In the genomic region with DNA sequence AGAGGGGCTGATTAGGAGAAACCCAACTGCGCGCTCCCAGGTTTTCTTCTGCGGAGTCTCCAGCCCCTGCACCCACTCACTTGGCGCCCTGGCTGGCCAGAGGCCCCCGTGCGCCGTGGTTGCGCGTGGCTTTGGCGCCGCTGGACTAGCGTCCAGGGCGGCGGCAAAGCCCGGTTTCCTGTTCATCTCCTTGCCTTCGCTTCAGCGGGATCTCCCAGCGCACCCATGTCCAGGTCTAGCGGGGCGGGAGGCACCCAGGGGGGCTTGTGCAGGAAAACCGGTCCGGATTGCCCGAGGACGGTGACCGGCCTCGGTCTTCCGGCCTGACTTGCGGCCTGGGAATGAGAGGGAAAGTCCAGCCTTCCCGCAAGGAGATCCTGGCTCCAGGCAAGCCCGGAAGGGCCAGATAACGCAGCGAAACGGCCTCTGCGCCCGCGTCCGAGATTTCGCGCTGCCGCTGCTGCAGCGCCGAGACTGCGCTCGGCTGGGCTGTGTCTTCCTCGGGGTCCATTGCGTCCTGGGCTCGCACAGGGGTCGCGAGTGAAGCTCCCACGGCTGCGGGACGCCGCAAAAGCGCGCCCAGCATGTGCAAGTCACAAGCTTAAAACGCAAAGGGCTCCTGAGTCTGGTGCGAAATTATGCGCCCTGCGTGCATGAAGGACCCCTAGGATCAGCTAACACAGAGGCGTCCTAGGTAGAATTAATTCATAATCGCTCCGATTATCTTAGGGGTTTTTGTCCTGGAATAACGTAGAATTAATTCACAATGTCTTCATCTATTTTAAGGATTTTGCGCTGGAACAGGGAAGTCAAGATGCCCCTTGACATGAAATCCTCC, we compare ENCODE assay signal across 13 cellular contexts. TPM values are rescaled to one million over a fixed set of nuclear protein-coding genes. Genes with fewer than 3 reads are reported as not detected.
DNase-seq lines count a peak whose midpoint lies in the region; ATAC-seq and TF ChIP-seq lines count a peak whose summit lies in the region.
"Had no signal": no experiment of that assay in that cellular context is flagged by ENCODE, and none has a peak within 500 bp of the region (broad histone marks: within the 10 kb centered on the region; RNA-seq: fewer than 3 reads in every experiment).

No MANE protein-coding gene starts in this region.

- no peaks in the 10 kb centered on the region for H3K79me2 ChIP-seq in SK-N-SH (ENCODE audit: insufficient read depth)
- H3K79me2 ChIP-seq in smooth muscle cell (ENCODE audit: low read depth) = peaks cover 54% of the 10 kb centered on the region

- ATAC-seq in SK-N-SH treated with all-trans-retinoic acid at 6 μM for 48 hours (no peak), lower lobe of right lung (no peak), HG03520 (IDR thresholded peaks at IDR 0.05; ENCODE audit: unreplicated experiment) (no peak)
- no peak for ATAC-seq in effector memory CD8-positive, alpha-beta T cell (replicated peaks)

- H3K4me2 ChIP-seq in SK-N-SH = peak overlapping the region; percentile 63; the same call in 1 of the 2 replicates
- H3K4me2 ChIP-seq in smooth muscle cell = peak overlapping the region; percentile 89

- no peaks in the 10 kb centered on the region for H3K36me3 Mint-ChIP-seq in effector memory CD8-positive, alpha-beta T cell (ENCODE audit: insufficient read depth)
- H3K36me3 Mint-ChIP-seq: IgD-negative memory B cell had no signal

- H3K9me3 Mint-ChIP-seq in effector memory CD8-positive, alpha-beta T cell = no peaks in the 10 kb centered on the region
- H3K9me3 Mint-ChIP-seq: IgD-negative memory B cell had no signal

- H3K4me3 ChIP-seq in SK-N-SH (ENCODE audit: low read depth in 2 of 2, low read length in 1 of 2) = peak overlapping the region in 1 of 2 experiments; percentile 32; a peak in 1 of 4 replicates
- H3K4me3 ChIP-seq in duodenal mucosa (ENCODE audit: low read depth in 1 of 2, low read length in 2 of 2) = peak overlapping the region; percentile 48
- peak overlapping the region; percentile 66 for H3K4me3 ChIP-seq in lower lobe of right lung
- peak overlapping the region; percentile 73 for H3K4me3 ChIP-seq in smooth muscle cell
- H3K4me3 ChIP-seq in ascending aorta = peak overlapping the region in 1 of 2 donors; percentile 26

- H3K9ac ChIP-seq in SK-N-SH (no peak overlapping the region), duodenal mucosa (ENCODE audit: low read depth in 1 of 2, low read length in 2 of 2) (peak overlapping the region; percentile 32 to 46), smooth muscle cell (ENCODE audit: low read depth) (peak overlapping the region; percentile 85)

- H3K36me3 ChIP-seq in SK-N-SH (replicated peaks in 1 of 2; ENCODE audit: control insufficient read depth in 1 of 2, insufficient read depth in 2 of 2, low read length in 1 of 2) = no peaks in the 10 kb centered on the region
- H3K36me3 ChIP-seq in duodenal mucosa (ENCODE audit: control insufficient read depth in 1 of 2, insufficient read depth in 2 of 2, low read length in 2 of 2) = peaks cover 0 to 4% of the 10 kb centered on the region in 2 donors
- no peaks in the 10 kb centered on the region for H3K36me3 ChIP-seq in lower lobe of right lung
- H3K36me3 ChIP-seq in smooth muscle cell (ENCODE audit: low read depth) = no peaks in the 10 kb centered on the region
- H3K36me3 ChIP-seq in ascending aorta = no peaks in the 10 kb centered on the region

- H3K9me3 ChIP-seq in SK-N-SH = no peaks in the 10 kb centered on the region
- no peaks in the 10 kb centered on the region for H3K9me3 ChIP-seq in duodenal mucosa (ENCODE audit: control insufficient read depth in 1 of 2, low read length in 2 of 2)
- H3K9me3 ChIP-seq in lower lobe of right lung = no peaks in the 10 kb centered on the region
- H3K9me3 ChIP-seq in smooth muscle cell (replicated peaks; ENCODE audit: low read depth) = no peaks in the 10 kb centered on the region
- H3K9me3 ChIP-seq in ascending aorta = no peaks in the 10 kb centered on the region

- no peak overlapping the region for H3K27ac Mint-ChIP-seq in effector memory CD8-positive, alpha-beta T cell

- H3K9me2 ChIP-seq in SK-N-SH = no peaks in the 10 kb centered on the region

- CTCF ChIA-PET in SK-N-SH (lab: Yijun Ruan, JAX) = interaction anchor here (2.4 to 10.0 kb wide), 6 partner anchors 12 to 695 kb away, joined by 17 to 178 read pairs (median 36); no protein-coding TSS in a partner anchor

- intact Hi-C loops in lower lobe of right lung (cut with DNase I) = no loop called here
- intact Hi-C loops in ascending aorta (cut with DNase I) = no loop called here

- no peak for TF ChIP-seq CTCF in SK-N-SH (IDR thresholded peaks at IDR 0.05)
- TF ChIP-seq CTCF in lower lobe of right lung (IDR thresholded peaks at IDR 0.05) = no peak
- TF ChIP-seq CTCF in smooth muscle cell (IDR thresholded peaks at IDR 0.05; ENCODE audit: borderline replicate concordance, insufficient read depth, poor library complexity, severe bottlenecking) = no peak
- TF ChIP-seq CTCF in ascending aorta (IDR thresholded peaks at IDR 0.05) = no peak

- peaks cover 80% of the 10 kb centered on the region for H3K27me3 ChIP-seq in SK-N-SH (ENCODE audit: insufficient read depth)
- H3K27me3 ChIP-seq in duodenal mucosa (ENCODE audit: control insufficient read depth in 1 of 2, insufficient read depth in 2 of 2, low read length in 2 of 2) = peaks cover 51 to 60% of the 10 kb centered on the region in 2 donors
- peaks cover 78% of the 10 kb centered on the region for H3K27me3 ChIP-seq in lower lobe of right lung (ENCODE audit: low read depth)
- peaks cover 44% of the 10 kb centered on the region for H3K27me3 ChIP-seq in smooth muscle cell (ENCODE audit: low read depth)
- H3K27me3 ChIP-seq in ascending aorta = peaks cover 23% of the 10 kb centered on the region

- whole genome bisulfite sequencing in SK-N-SH (ENCODE audit: low lambda C conversion rate) = 6% methylated on average over 39 of the region's 64 CpGs
- WGBS in smooth muscle cell (ENCODE audit: low lambda C conversion rate) = 4% methylated on average over 64 of the region's 64 CpGs

- H3K27ac ChIP-seq in SK-N-SH (ENCODE audit: low read depth in 2 of 2, low read length in 1 of 2) = no peak overlapping the region
- H3K27ac ChIP-seq in duodenal mucosa (ENCODE audit: low read depth, low read length) = peak overlapping the region; percentile 58
- H3K27ac ChIP-seq in lower lobe of right lung = peak overlapping the region; percentile 89
- peak overlapping the region; percentile 83 for H3K27ac ChIP-seq in smooth muscle cell (ENCODE audit: low read depth)
- H3K27ac ChIP-seq in ascending aorta = no peak overlapping the region
- H3K27ac ChIP-seq: 22Rv1 had no signal

- H3K27me3 Mint-ChIP-seq in effector memory CD8-positive, alpha-beta T cell = peaks cover 72 to 99% of the 10 kb centered on the region in 2 donors

- H3F3A ChIP-seq in SK-N-SH (replicated peaks; ENCODE audit: insufficient read depth) = no peaks in the 10 kb centered on the region
- peaks cover 6% of the 10 kb centered on the region for H3F3A ChIP-seq in smooth muscle cell (ENCODE audit: low read depth)

- H2AFZ ChIP-seq in SK-N-SH (ENCODE audit: low read depth) = no peak overlapping the region
- no peak overlapping the region for H2AFZ ChIP-seq in smooth muscle cell (ENCODE audit: low read depth)

- TF ChIP-seq RAD21 in SK-N-SH (IDR thresholded peaks at IDR 0.05; ENCODE audit: low read length) = no peak

- H3K4me1 Mint-ChIP-seq in effector memory CD8-positive, alpha-beta T cell (ENCODE audit: low read depth in 2 of 2) = peaks cover 8 to 12% of the 10 kb centered on the region in 2 donors

- H4K20me1 ChIP-seq in SK-N-SH (ENCODE audit: insufficient read depth) (0 out of 2 replicates have a peak, but pooled peaks cover 3% of the 10 kb centered on the region), smooth muscle cell (ENCODE audit: low read depth) (peaks cover 47% of the 10 kb centered on the region)

- DNase-seq in SK-N-SH = no peak
- DNase-seq in lower lobe of right lung = no peak
- DNase-seq in smooth muscle cell (lab: John Stamatoyannopoulos, UW; ENCODE audit: unreplicated experiment) = no peak
- DNase-seq in ascending aorta (ENCODE audit: low spot score in 2 of 2) = no peak
- no peak for DNase-seq in effector memory CD8-positive, alpha-beta T cell
- DNase-seq: caudate nucleus, hypothalamus, NCI-H1930 had no signal

- no peaks in the 10 kb centered on the region for H3K4me1 ChIP-seq in SK-N-SH (ENCODE audit: control insufficient read depth in 1 of 2, insufficient read depth in 2 of 2, low read depth in 1 of 2, low read length in 1 of 2)
- H3K4me1 ChIP-seq in duodenal mucosa (ENCODE audit: control insufficient read depth in 1 of 2, insufficient read depth in 2 of 2, low read length in 2 of 2) = peaks cover 0 to 19% of the 10 kb centered on the region in 2 donors
- H3K4me1 ChIP-seq in lower lobe of right lung = peaks cover 22% of the 10 kb centered on the region
- peaks cover 6% of the 10 kb centered on the region for H3K4me1 ChIP-seq in smooth muscle cell (ENCODE audit: low read depth)
- peaks cover 0 to 15% of the 10 kb centered on the region in 2 donors for H3K4me1 ChIP-seq in ascending aorta

- no peak overlapping the region for H3K4me3 Mint-ChIP-seq in effector memory CD8-positive, alpha-beta T cell

- POLR2A ChIA-PET in SK-N-SH (lab: Yijun Ruan, JAX) = no interaction called here

- TF ChIP-seq EP300 in SK-N-SH (IDR thresholded peaks at IDR 0.05; ENCODE audit: borderline replicate concordance in 1 of 2, low read depth in 1 of 2, low read length in 1 of 2) = no peak

TF ChIP-seq in SK-N-SH, 30 proteins besides CTCF, POLR2A, EP300 and RAD21:
- TF ChIP-seq RXRA (IDR thresholded peaks at IDR 0.05; ENCODE audit: borderline replicate concordance, low read depth) (no peak), TCF12 (IDR thresholded peaks at IDR 0.05) (no peak)

TF ChIP-seq in SK-N-SH treated with all-trans-retinoic acid at 6 μM for 48 hours, 23 proteins besides CTCF, POLR2A, EP300 and RAD21 (continues in another document):
- TF ChIP-seq ZC3H10 (CRISPR knock-in tag; IDR thresholded peaks at IDR 0.05) = no peak
- TF ChIP-seq BACH2 (CRISPR knock-in tag; IDR thresholded peaks at IDR 0.05; ENCODE audit: borderline replicate concordance) = no peak
- TF ChIP-seq PPARA (CRISPR knock-in tag; IDR thresholded peaks at IDR 0.05; ENCODE audit: borderline replicate concordance) = no peak

RNA-seq across cellular contexts. Expression of a gene that starts 5.7 kb away (rescaled TPM):
- 0.02 TPM in 1 of 2 replicates, not detected in the other for polyA plus RNA-seq in SK-N-SH (2012; rRNA removed)
- 0.01 TPM in 1 of 2 replicates, not detected in the other for polyA plus RNA-seq in SK-N-SH (2012; cell fraction: cytosol; rRNA removed)
- 0.02 and 0.04 TPM in 2 replicates for polyA plus RNA-seq in SK-N-SH (2012; cell fraction: nucleus; rRNA removed)
- 31.2 TPM for total RNA-seq in lower lobe of right lung
- 15.6 and 24.7 TPM in 2 replicates for total RNA-seq in smooth muscle cell
- polyA plus RNA-seq in smooth muscle cell = 30.5 and 31.5 TPM in 2 replicates
- 3.2 TPM for total RNA-seq in ascending aorta
- polyA plus RNA-seq: IgD-negative memory B cell had no signal

RNA-seq across cellular contexts. Expression of a gene that starts 39.0 kb away (rescaled TPM):
- polyA plus RNA-seq in SK-N-SH (2012; rRNA removed) (15.6 and 18.7 TPM in 2 replicates), smooth muscle cell (13.3 and 16.5 TPM in 2 replicates)
- 5.6 and 8.7 TPM in 2 replicates for polyA plus RNA-seq in SK-N-SH (2012; cell fraction: cytosol; rRNA removed)
- 61.2 and 70.2 TPM in 2 replicates for polyA plus RNA-seq in SK-N-SH (2012; cell fraction: nucleus; rRNA removed)
- total RNA-seq in lower lobe of right lung (21.2 TPM), smooth muscle cell (14.7 and 23.0 TPM in 2 replicates), ascending aorta (44.1 TPM)

RNA-seq across cellular contexts. Expression of a gene that starts 50.6 kb away (rescaled TPM):
- polyA plus RNA-seq in SK-N-SH (2012; rRNA removed) = 0.37 and 1.3 TPM in 2 replicates
- polyA plus RNA-seq in SK-N-SH (2012; cell fraction: cytosol; rRNA removed) = 1.1 TPM in 2 replicates
- polyA plus RNA-seq in SK-N-SH (2012; cell fraction: nucleus; rRNA removed) = 2.0 TPM in 2 replicates
- total RNA-seq in lower lobe of right lung = 1.6 TPM
- total RNA-seq in smooth muscle cell = 2.7 and 2.8 TPM in 2 replicates
- 18.0 and 18.1 TPM in 2 replicates for polyA plus RNA-seq in smooth muscle cell
- total RNA-seq in ascending aorta = 57.2 TPM
- polyA plus RNA-seq: IgD-negative memory B cell had no signal

Comparison
In these comparisons a context has a peak if more than half of its experiments do, and no peak if none do; other contexts are left out.
1. H3K27ac ChIP-seq: peak in duodenal mucosa (single experiment), lower lobe of right lung (single experiment) and smooth muscle cell (single experiment); none in SK-N-SH (0 of 2) and ascending aorta (0 of 2).
2. RNA of a gene that starts 50.6 kb away (total RNA-seq): 57.2 TPM in ascending aorta (single experiment); 2.7 to 2.8 TPM in smooth muscle cell and 1.6 TPM in lower lobe of right lung (single experiment); every median in the first group is over 10 times any median in the second.